In genomic region chr7:91239171-91239604, GRCh38 we compare ENCODE assay signal across 1 cellular context.
TF ChIP-seq lines count a peak whose summit lies in the region.

No MANE protein-coding gene starts in this region.

TF ChIP-seq in K562, 482 proteins besides CTCF, POLR2A, EP300 and RAD21 (continued from another document):
- no peak for TF ChIP-seq CUX1 (CRISPR knock-in tag; IDR thresholded peaks at IDR 0.05)
- TF ChIP-seq ATF3 (IDR thresholded peaks at IDR 0.05), result no peak
- no peak for TF ChIP-seq ATF3 (CRISPR knock-in tag; conservative IDR thresholded peaks at IDR 0.05)
- no peak for TF ChIP-seq BRD4 (IDR thresholded peaks at IDR 0.05)
- no peak for TF ChIP-seq PYGO2 (tag; IDR thresholded peaks at IDR 0.05)
- TF ChIP-seq ZNF707 (CRISPR knock-in tag; conservative IDR thresholded peaks at IDR 0.05), result no peak
- no peak for TF ChIP-seq MECOM (CRISPR knock-in tag; IDR thresholded peaks at IDR 0.05)
TF ChIP-seq in K562: peak in this region for 0.
